In genomic region chr3:188010478-188010877, GRCh38 we compare ENCODE assay signal across 6 cellular contexts.
"Had no signal": no experiment of that assay in that cellular context is flagged by ENCODE, and none has a peak within 500 bp of the region (broad histone marks: within the 10 kb centered on the region; RNA-seq: fewer than 3 reads in every experiment).

No MANE protein-coding gene starts in this region.

- H3K27ac Mint-ChIP-seq: GM23338, H9 had no signal

- DNase-seq: H9, HCEC 1CT, IMR-90, KG1 had no signal

- H3K4me3 Mint-ChIP-seq: GM23338, H9 had no signal

- ATAC-seq: GM23338, K562 had no signal

- H3K4me1 Mint-ChIP-seq: GM23338, H9 had no signal
